Comparison of ENCODE assay signal across 8 cellular contexts in genomic region chr4:70994069-70994366, GRCh38. TPM values are rescaled to one million over a fixed set of nuclear protein-coding genes. Genes with fewer than 3 reads are reported as not detected.
DNase-seq lines count a peak whose midpoint lies in the region; ATAC-seq and TF ChIP-seq lines count a peak whose summit lies in the region.

No MANE protein-coding gene starts in this region.

- peak overlapping the region; percentile 91 for H2AFZ ChIP-seq in GM23338

- no peaks in the 10 kb centered on the region for H3K9me2 ChIP-seq in GM23338 (ENCODE audit: insufficient read depth)

- H3K4me3 ChIP-seq in GM23338 (peak overlapping the region; percentile 94), fibroblast of the aortic adventitia (ENCODE audit: low read depth, low read length) (peak overlapping the region; percentile 96), skeletal muscle cell (ENCODE audit: low read depth, low read length) (peak overlapping the region; percentile 91)

- H3K27ac ChIP-seq in GM23338 (ENCODE audit: low read depth): peak overlapping the region; percentile 92

- in situ Hi-C loops in SK-MEL-5 (cut with HindIII; ENCODE audit: low pct_unique_long_range_greater_than_20kb, low sequenced_read_pairs): no loop called here

- peaks cover 43% of the 10 kb centered on the region for H3K4me1 Mint-ChIP-seq in GM23338

- peaks cover 7% of the 10 kb centered on the region; the same call in 1 of the 2 replicates for H4K20me1 ChIP-seq in GM23338 (replicated peaks; ENCODE audit: insufficient read depth)

- H3K4me3 Mint-ChIP-seq in GM23338: peak overlapping the region; percentile 83

- no peaks in the 10 kb centered on the region; the same call in 1 of the 2 replicates for H3F3A ChIP-seq in GM23338 (replicated peaks; ENCODE audit: low read depth)

- H3K9me3 Mint-ChIP-seq in GM23338: peaks cover 11% of the 10 kb centered on the region

- peak overlapping the region; percentile 84 for H3K4me2 ChIP-seq in GM23338

- DNase-seq in GM23338 (ENCODE audit: low spot score): peak; percentile 51
- DNase-seq in SK-MEL-5 (ENCODE audit: low read depth, low spot score): peak; percentile 1
- no peak for DNase-seq in fibroblast of the aortic adventitia (ENCODE audit: low read depth)
- no peak for DNase-seq in skeletal muscle cell (ENCODE audit: low read depth)
- DNase-seq in SIG-M5 (lab: John Stamatoyannopoulos, UW): no peak
- no peak for DNase-seq in GM10266 (ENCODE audit: extremely low spot score)
- no peak for DNase-seq in mucosa of gallbladder (ENCODE audit: low spot score)

- H3K4me1 ChIP-seq in GM23338 (ENCODE audit: insufficient read depth): peaks cover 40% of the 10 kb centered on the region

- peaks cover 50% of the 10 kb centered on the region for H3K79me2 ChIP-seq in GM23338 (replicated peaks; ENCODE audit: insufficient read depth)

- peaks cover 3% of the 10 kb centered on the region for H3K27me3 Mint-ChIP-seq in GM23338 (ENCODE audit: insufficient read depth, low read depth, poor library complexity)

- no peaks in the 10 kb centered on the region for H3K27me3 ChIP-seq in GM23338 (ENCODE audit: insufficient read depth)

- H3K36me3 Mint-ChIP-seq in GM23338 (ENCODE audit: low read depth): peaks cover 34% of the 10 kb centered on the region

- H3K36me3 ChIP-seq in GM23338 (ENCODE audit: insufficient read depth): peaks cover 2% of the 10 kb centered on the region; the same call in 1 of the 2 replicates

- ATAC-seq in GM23338 (peak; percentile 18), GM19328 (IDR thresholded peaks at IDR 0.05; ENCODE audit: unreplicated experiment) (no peak)

- peak overlapping the region; percentile 88 for H3K27ac Mint-ChIP-seq in GM23338

- no peak for TF ChIP-seq CTCF in GM23338 (conservative IDR thresholded peaks at IDR 0.05; ENCODE audit: low read depth in 2 of 2)
- no peak for TF ChIP-seq CTCF in fibroblast of the aortic adventitia (IDR thresholded peaks at IDR 0.05; ENCODE audit: insufficient read depth, low read length)
- TF ChIP-seq CTCF in GM10266 (IDR thresholded peaks at IDR 0.05; ENCODE audit: control insufficient read depth, insufficient read depth, low read depth, missing control alignments): no peak

TF ChIP-seq in GM23338, 12 proteins besides CTCF, POLR2A, EP300 and RAD21 (continues in another document):
- TF ChIP-seq NANOG (IDR thresholded peaks at IDR 0.05; ENCODE audit: borderline replicate concordance): no peak
- no peak for TF ChIP-seq EZH2phosphoT487 (IDR thresholded peaks at IDR 0.05; ENCODE audit: unreplicated experiment)
- no peak for TF ChIP-seq ETS1 (IDR thresholded peaks at IDR 0.05)
- no peak for TF ChIP-seq ZNF114 (CRISPR knock-in tag; IDR thresholded peaks at IDR 0.05)
- no peak for TF ChIP-seq ZNF331 (CRISPR knock-in tag; IDR thresholded peaks at IDR 0.05; ENCODE audit: low read depth)
- no peak for TF ChIP-seq STAT1 (IDR thresholded peaks at IDR 0.05; ENCODE audit: unreplicated experiment)
- no peak for TF ChIP-seq POLR2AphosphoS5 (IDR thresholded peaks at IDR 0.05; ENCODE audit: low read depth)
- no peak for TF ChIP-seq JUNB (IDR thresholded peaks at IDR 0.05; ENCODE audit: unreplicated experiment)
- TF ChIP-seq REST (IDR thresholded peaks at IDR 0.05; ENCODE audit: unreplicated experiment): no peak
- no peak for TF ChIP-seq EZH2 (IDR thresholded peaks at IDR 0.05; ENCODE audit: low read depth, unreplicated experiment)
- TF ChIP-seq CREB1 (CRISPR knock-in tag; IDR thresholded peaks at IDR 0.05; ENCODE audit: low read depth): no peak

RNA-seq across cellular contexts. Expression of gene DCK, which starts 0.6 kb away (rescaled TPM):
- total RNA-seq in GM23338 (2014; rRNA removed; shearing (Covaris generic)): 25.1 and 27.4 TPM in 2 replicates
- polyA plus RNA-seq in GM23338 (2016; fragmentation: Nextera tagmentation; extraction: Ambion mirVana): 16.9 and 18.3 TPM in 2 replicates
- total RNA-seq in SK-MEL-5 (2014; rRNA removed; shearing (Covaris generic)): 14.6 and 16.0 TPM in 2 replicates
- 18.8 and 25.4 TPM in 2 replicates for polyA plus RNA-seq in SK-MEL-5 (2015; cell fraction: cytosol; rRNA removed)
- 11.7 and 16.5 TPM in 2 replicates for polyA plus RNA-seq in SK-MEL-5 (2015; cell fraction: nucleus; rRNA removed)
- 3.8 and 35.2 TPM in 2 replicates for total RNA-seq in fibroblast of the aortic adventitia (ENCODE audit: low replicate concordance)
- 14.0 TPM for total RNA-seq in mucosa of gallbladder

Comparison
In these comparisons a context has a peak if more than half of its experiments do, and no peak if none do; other contexts are left out.
1. DNase-seq: peak in GM23338 (single experiment) and SK-MEL-5 (single experiment); none in fibroblast of the aortic adventitia (single experiment), skeletal muscle cell (single experiment), SIG-M5 (single experiment), GM10266 (single experiment) and mucosa of gallbladder (single experiment).
2. Peak in every context shown above with its lines, with median percentiles within 50 percentile points of each other: H3K4me3 ChIP-seq.